ENCODE assay signal across 29 cellular contexts in genomic region chr13:80123945-80124344, GRCh38.
"Had no signal": no experiment of that assay in that cellular context is flagged by ENCODE, and none has a peak within 500 bp of the region (broad histone marks: within the 10 kb centered on the region; RNA-seq: fewer than 3 reads in every experiment).

No MANE protein-coding gene starts in this region.

- DNase-seq: activated CD4-positive, alpha-beta T cell treated with anti-CD3 and anti-CD28 coated beads for 36 hours; activated CD4-positive, alpha-beta T cell treated with anti-CD3 and anti-CD28 coated beads, Interleukin-2, amount 10 ng/mL, durations not matched to agents 7 days and 5 days; activated CD4-positive, alpha-beta T cell treated with anti-CD3 and anti-CD28 coated beads, Interleukin-2, amount 50 U/mL, for 48 hours; activated CD8-positive, alpha-beta memory T cell treated with anti-CD3 and anti-CD28 coated beads, Interleukin-2, amount 50 U/mL, for 48 hours; activated CD8-positive, alpha-beta T cell treated with anti-CD3 and anti-CD28 coated beads, Interleukin-2, amount 10 ng/mL, durations not matched to agents 7 days and 5 days; activated effector memory CD4-positive, alpha-beta T cell treated with Interleukin-2 at 50 U/mL for 16 hours; activated naive CD4-positive, alpha-beta T cell treated with anti-CD3 and anti-CD28 coated beads, Interleukin-2, amount 10 ng/mL, durations not matched to agents 7 days and 5 days; activated naive CD8-positive, alpha-beta T cell treated with anti-CD3 and anti-CD28 coated beads, Interleukin-2, amount 50 U/mL, for 24 hours; activated T-cell treated with anti-CD3 and anti-CD28 coated beads, Interleukin-2, amount 50 U/mL, for 48 hours; anterior cingulate cortex; brain microvascular endothelial cell; central memory CD4-positive, alpha-beta T cell; NCI-H1092 treated with DMSO at 0.1 percent for 48 hours; NCI-H1417; NCI-H146; NCI-H187 treated with DMSO at 0.1 percent for 48 hours; NCI-H2081; NCI-H226; NCI-H524 treated with DMSO at 0.1 percent for 48 hours; SHP77 treated with DMSO at 0.1 percent for 48 hours; SK-N-SH had no signal

- H3K27ac Mint-ChIP-seq: activated CD4-positive, alpha-beta T cell treated with anti-CD3 and anti-CD28 coated beads for 36 hours; activated CD4-positive, alpha-beta T cell treated with anti-CD3 and anti-CD28 coated beads, Interleukin-2, amount 10 ng/mL, durations not matched to agents 7 days and 5 days; activated CD8-positive, alpha-beta T cell treated with anti-CD3 and anti-CD28 coated beads, Interleukin-2, amount 10 ng/mL, durations not matched to agents 7 days and 5 days; activated naive CD4-positive, alpha-beta T cell treated with anti-CD3 and anti-CD28 coated beads, Interleukin-2, amount 10 ng/mL, durations not matched to agents 7 days and 5 days; activated naive CD8-positive, alpha-beta T cell; activated naive CD8-positive, alpha-beta T cell treated with anti-CD3 and anti-CD28 coated beads, Interleukin-2, amount 50 U/mL, for 24 hours; T-helper 1 cell treated with Interleukin-12 subunit alpha and Interleukin-12 subunit beta and Interleukin-4 antibody, amounts not matched to agents 30 μg/mL and 1 μg/mL, for 36 hours; T-helper 2 cell treated with Interferon-gamma antibody and Interleukin-4, amounts not matched to agents 5 μg/mL and 100 μg/mL, for 36 hours; WTC11 had no signal

- H3K27me3 ChIP-seq: brain microvascular endothelial cell, SJSA1 had no signal

- H3K27me3 Mint-ChIP-seq: activated CD4-positive, alpha-beta T cell treated with anti-CD3 and anti-CD28 coated beads for 36 hours; activated CD4-positive, alpha-beta T cell treated with anti-CD3 and anti-CD28 coated beads, Interleukin-2, amount 10 ng/mL, durations not matched to agents 7 days and 5 days; activated naive CD4-positive, alpha-beta T cell treated with anti-CD3 and anti-CD28 coated beads, Interleukin-2, amount 10 ng/mL, durations not matched to agents 7 days and 5 days; activated naive CD8-positive, alpha-beta T cell; activated naive CD8-positive, alpha-beta T cell treated with anti-CD3 and anti-CD28 coated beads, Interleukin-2, amount 50 U/mL, for 24 hours had no signal

- FAIRE-seq: TTC549 had no signal

- H3K9me2 ChIP-seq: SK-N-SH had no signal

- H3K4me3 ChIP-seq: SJSA1 had no signal

- H3K4me3 Mint-ChIP-seq: activated CD4-positive, alpha-beta T cell treated with anti-CD3 and anti-CD28 coated beads for 36 hours; activated CD4-positive, alpha-beta T cell treated with anti-CD3 and anti-CD28 coated beads, Interleukin-2, amount 10 ng/mL, durations not matched to agents 7 days and 5 days; activated CD8-positive, alpha-beta T cell treated with anti-CD3 and anti-CD28 coated beads, Interleukin-2, amount 10 ng/mL, durations not matched to agents 7 days and 5 days; activated naive CD4-positive, alpha-beta T cell treated with anti-CD3 and anti-CD28 coated beads, Interleukin-2, amount 10 ng/mL, durations not matched to agents 7 days and 5 days; activated naive CD8-positive, alpha-beta T cell; activated naive CD8-positive, alpha-beta T cell treated with anti-CD3 and anti-CD28 coated beads, Interleukin-2, amount 50 U/mL, for 24 hours; T-helper 1 cell treated with Interleukin-12 subunit alpha and Interleukin-12 subunit beta and Interleukin-4 antibody, amounts not matched to agents 30 μg/mL and 1 μg/mL, for 36 hours; T-helper 2 cell treated with Interferon-gamma antibody and Interleukin-4, amounts not matched to agents 5 μg/mL and 100 μg/mL, for 36 hours; WTC11 had no signal

- H3K27ac ChIP-seq: brain microvascular endothelial cell, SJSA1 had no signal

- H3K9me3 ChIP-seq: SJSA1, SK-N-SH had no signal

- H3K36me3 ChIP-seq: brain microvascular endothelial cell, SJSA1 had no signal

- H3K9ac ChIP-seq: SK-N-SH had no signal

- H3K4me1 Mint-ChIP-seq: activated CD4-positive, alpha-beta T cell treated with anti-CD3 and anti-CD28 coated beads for 36 hours; activated CD4-positive, alpha-beta T cell treated with anti-CD3 and anti-CD28 coated beads, Interleukin-2, amount 10 ng/mL, durations not matched to agents 7 days and 5 days; activated naive CD4-positive, alpha-beta T cell treated with anti-CD3 and anti-CD28 coated beads, Interleukin-2, amount 10 ng/mL, durations not matched to agents 7 days and 5 days; activated naive CD8-positive, alpha-beta T cell treated with anti-CD3 and anti-CD28 coated beads, Interleukin-2, amount 50 U/mL, for 24 hours had no signal

- H3K36me3 Mint-ChIP-seq: activated naive CD4-positive, alpha-beta T cell treated with anti-CD3 and anti-CD28 coated beads, Interleukin-2, amount 10 ng/mL, durations not matched to agents 7 days and 5 days; activated naive CD8-positive, alpha-beta T cell; WTC11 had no signal

- H3K9me3 Mint-ChIP-seq: activated CD4-positive, alpha-beta T cell treated with anti-CD3 and anti-CD28 coated beads, Interleukin-2, amount 10 ng/mL, durations not matched to agents 7 days and 5 days; activated naive CD8-positive, alpha-beta T cell treated with anti-CD3 and anti-CD28 coated beads, Interleukin-2, amount 50 U/mL, for 24 hours; T-helper 1 cell treated with Interleukin-12 subunit alpha and Interleukin-12 subunit beta and Interleukin-4 antibody, amounts not matched to agents 30 μg/mL and 1 μg/mL, for 36 hours; T-helper 2 cell treated with Interferon-gamma antibody and Interleukin-4, amounts not matched to agents 5 μg/mL and 100 μg/mL, for 36 hours; WTC11 had no signal

- ATAC-seq: activated CD4-positive, alpha-beta T cell treated with anti-CD3 and anti-CD28 coated beads for 36 hours; activated CD4-positive, CD25-positive, alpha-beta regulatory T cell treated with anti-CD3 and anti-CD28 coated beads, Interleukin-2, amount 50 U/mL, for 24 hours; activated CD8-positive, alpha-beta T cell treated with anti-CD3 and anti-CD28 coated beads, Interleukin-2, amount 10 ng/mL, durations not matched to agents 7 days and 5 days; activated naive CD8-positive, alpha-beta T cell treated with anti-CD3 and anti-CD28 coated beads, Interleukin-2, amount 50 U/mL, for 24 hours; Panc1; WTC11 had no signal

- H3K4me2 ChIP-seq: SK-N-SH had no signal
